Comparison of ENCODE assay signal across 1 cellular context in genomic region chr11:64916848-64917662, GRCh38.
TF ChIP-seq lines count a peak whose summit lies in the region.

Gene ATG2A (minus strand): TSS chr11:64917209. CDS start chr11:64917135, 74 bp downstream.

TF ChIP-seq in HEK293, 187 proteins besides CTCF, POLR2A, EP300 and RAD21 (continued from another document):
- TF ChIP-seq KLF10 (tag by site-specific recombination; IDR thresholded peaks at IDR 0.05) (peak; percentile 96), PATZ1 (tag by site-specific recombination; IDR thresholded peaks at IDR 0.05) (peak; percentile 64), REPIN1 (tag by site-specific recombination; IDR thresholded peaks at IDR 0.05; ENCODE audit: low read depth) (0 out of 2 replicates have a peak, but pooled peaks have one; percentile 76), KLF1 (tag by site-specific recombination; IDR thresholded peaks at IDR 0.05) (peak; percentile 74), ZNF830 (tag by site-specific recombination; IDR thresholded peaks at IDR 0.05; ENCODE audit: low read depth) (no peak), ZNF146 (tag by site-specific recombination; IDR thresholded peaks at IDR 0.05) (no peak), OVOL3 (tag by site-specific recombination; IDR thresholded peaks at IDR 0.05) (no peak), ZNF837 (tag by site-specific recombination; IDR thresholded peaks at IDR 0.05) (no peak), ZNF112 (tag by site-specific recombination; IDR thresholded peaks at IDR 0.05) (no peak), TRIM28 (IDR thresholded peaks at IDR 0.05; ENCODE audit: borderline replicate concordance, low read length) (no peak), KLF17 (tag by site-specific recombination; IDR thresholded peaks at IDR 0.05) (peak; percentile 71), ZNF221 (tag by site-specific recombination; IDR thresholded peaks at IDR 0.05; ENCODE audit: borderline replicate concordance) (no peak), ZNF292 (tag by site-specific recombination; IDR thresholded peaks at IDR 0.05; ENCODE audit: borderline replicate concordance, low read depth) (no peak), ZNF555 (tag by site-specific recombination; conservative IDR thresholded peaks at IDR 0.05) (no peak), MYNN (tag by site-specific recombination; IDR thresholded peaks at IDR 0.05; ENCODE audit: borderline replicate concordance) (no peak), SCRT1 (tag by site-specific recombination; IDR thresholded peaks at IDR 0.05; ENCODE audit: borderline replicate concordance) (peak; percentile 76; the same call in 1 of the 2 replicates), ZNF76 (tag by site-specific recombination; IDR thresholded peaks at IDR 0.05; ENCODE audit: borderline replicate concordance, low read depth) (peak; percentile 34; the same call in 1 of the 2 replicates), ZSCAN30 (tag by site-specific recombination; IDR thresholded peaks at IDR 0.05) (peak; percentile 79; the same call in 1 of the 2 replicates), KLF16 (tag by site-specific recombination; IDR thresholded peaks at IDR 0.05) (peak; percentile 87), ZBTB7A (tag by site-specific recombination; IDR thresholded peaks at IDR 0.05; ENCODE audit: low read depth) (no peak), ZNF658 (tag by site-specific recombination; IDR thresholded peaks at IDR 0.05) (no peak), TSHZ1 (tag by site-specific recombination; IDR thresholded peaks at IDR 0.05; ENCODE audit: borderline replicate concordance) (0 out of 2 replicates have a peak, but pooled peaks have one; percentile 8), ZNF394 (tag by site-specific recombination; IDR thresholded peaks at IDR 0.05; ENCODE audit: borderline replicate concordance) (peak; percentile 63; the same call in 1 of the 2 replicates), ZSCAN5A (tag by site-specific recombination; IDR thresholded peaks at IDR 0.05) (0 out of 2 replicates have a peak, but pooled peaks have one; percentile 51)
- TF ChIP-seq, protein P1, sequence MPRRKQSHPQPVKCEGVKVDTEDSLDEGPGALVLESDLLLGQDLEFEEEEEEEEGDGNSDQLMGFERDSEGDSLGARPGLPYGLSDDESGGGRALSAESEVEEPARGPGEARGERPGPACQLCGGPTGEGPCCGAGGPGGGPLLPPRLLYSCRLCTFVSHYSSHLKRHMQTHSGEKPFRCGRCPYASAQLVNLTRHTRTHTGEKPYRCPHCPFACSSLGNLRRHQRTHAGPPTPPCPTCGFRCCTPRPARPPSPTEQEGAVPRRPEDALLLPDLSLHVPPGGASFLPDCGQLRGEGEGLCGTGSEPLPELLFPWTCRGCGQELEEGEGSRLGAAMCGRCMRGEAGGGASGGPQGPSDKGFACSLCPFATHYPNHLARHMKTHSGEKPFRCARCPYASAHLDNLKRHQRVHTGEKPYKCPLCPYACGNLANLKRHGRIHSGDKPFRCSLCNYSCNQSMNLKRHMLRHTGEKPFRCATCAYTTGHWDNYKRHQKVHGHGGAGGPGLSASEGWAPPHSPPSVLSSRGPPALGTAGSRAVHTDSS (tag by site-specific recombination; IDR thresholded peaks at IDR 0.05) = no peak
- TF ChIP-seq, protein P2, sequence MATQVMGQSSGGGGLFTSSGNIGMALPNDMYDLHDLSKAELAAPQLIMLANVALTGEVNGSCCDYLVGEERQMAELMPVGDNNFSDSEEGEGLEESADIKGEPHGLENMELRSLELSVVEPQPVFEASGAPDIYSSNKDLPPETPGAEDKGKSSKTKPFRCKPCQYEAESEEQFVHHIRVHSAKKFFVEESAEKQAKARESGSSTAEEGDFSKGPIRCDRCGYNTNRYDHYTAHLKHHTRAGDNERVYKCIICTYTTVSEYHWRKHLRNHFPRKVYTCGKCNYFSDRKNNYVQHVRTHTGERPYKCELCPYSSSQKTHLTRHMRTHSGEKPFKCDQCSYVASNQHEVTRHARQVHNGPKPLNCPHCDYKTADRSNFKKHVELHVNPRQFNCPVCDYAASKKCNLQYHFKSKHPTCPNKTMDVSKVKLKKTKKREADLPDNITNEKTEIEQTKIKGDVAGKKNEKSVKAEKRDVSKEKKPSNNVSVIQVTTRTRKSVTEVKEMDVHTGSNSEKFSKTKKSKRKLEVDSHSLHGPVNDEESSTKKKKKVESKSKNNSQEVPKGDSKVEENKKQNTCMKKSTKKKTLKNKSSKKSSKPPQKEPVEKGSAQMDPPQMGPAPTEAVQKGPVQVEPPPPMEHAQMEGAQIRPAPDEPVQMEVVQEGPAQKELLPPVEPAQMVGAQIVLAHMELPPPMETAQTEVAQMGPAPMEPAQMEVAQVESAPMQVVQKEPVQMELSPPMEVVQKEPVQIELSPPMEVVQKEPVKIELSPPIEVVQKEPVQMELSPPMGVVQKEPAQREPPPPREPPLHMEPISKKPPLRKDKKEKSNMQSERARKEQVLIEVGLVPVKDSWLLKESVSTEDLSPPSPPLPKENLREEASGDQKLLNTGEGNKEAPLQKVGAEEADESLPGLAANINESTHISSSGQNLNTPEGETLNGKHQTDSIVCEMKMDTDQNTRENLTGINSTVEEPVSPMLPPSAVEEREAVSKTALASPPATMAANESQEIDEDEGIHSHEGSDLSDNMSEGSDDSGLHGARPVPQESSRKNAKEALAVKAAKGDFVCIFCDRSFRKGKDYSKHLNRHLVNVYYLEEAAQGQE (tag by site-specific recombination; IDR thresholded peaks at IDR 0.05) = peak; percentile 56; the same call in 1 of the 2 replicates
